24 cellular contexts compared by ENCODE assay signal in genomic region chr6:28107506-28107905, GRCh38. TPM values are rescaled to one million over a fixed set of nuclear protein-coding genes. Genes with fewer than 3 reads are reported as not detected.
DNase-seq lines count a peak whose midpoint lies in the region; ATAC-seq and TF ChIP-seq lines count a peak whose summit lies in the region.
"Had no signal": no experiment of that assay in that cellular context is flagged by ENCODE, and none has a peak within 500 bp of the region (broad histone marks: within the 10 kb centered on the region; RNA-seq: fewer than 3 reads in every experiment).

No MANE protein-coding gene starts in this region.

- H3K4me2 ChIP-seq in neural progenitor cell, result peak overlapping the region; percentile 43
- H3K4me2 ChIP-seq: KMS-11 had no signal

- peaks cover 22% of the 10 kb centered on the region for H3F3A ChIP-seq in neural progenitor cell (ENCODE audit: low read depth)

- peak in 24 of 42 donors; percentile 7 to 57 (median 32) for DNase-seq in head of caudate nucleus
- DNase-seq in neural progenitor cell (ENCODE audit: low spot score), result peak; percentile 40
- no peak for DNase-seq in AG08395 (ENCODE audit: low spot score)
- DNase-seq in OCI-M1 (lab: John Stamatoyannopoulos, UW), result no peak
- DNase-seq: AML-193; Caco-2; CD8-positive, alpha-beta T cell; MM.1S; NCI-H1048; NCI-H1417 treated with DMSO at 0.1 percent for 48 hours; NCI-H1694 treated with DMSO at 0.1 percent for 48 hours; NCI-H2081; NCI-H2227 treated with DMSO at 0.1 percent for 48 hours; NCI-H526 treated with DMSO at 0.1 percent for 48 hours; Right ventricle myocardium superior; RPMI8226 had no signal

- no peaks in the 10 kb centered on the region for H4K20me1 ChIP-seq in neural progenitor cell (ENCODE audit: low read depth)

- no peak overlapping the region for H2AFZ ChIP-seq in neural progenitor cell (replicated peaks)

- TF ChIP-seq CTCF in neural progenitor cell (IDR thresholded peaks at IDR 0.05), result no peak

- H3K27me3 ChIP-seq in neural progenitor cell, result peaks cover 6% of the 10 kb centered on the region
- H3K27me3 ChIP-seq: SJSA1 had no signal

- no peaks in the 10 kb centered on the region for H3K9me3 ChIP-seq in neural progenitor cell (ENCODE audit: low read depth)
- H3K9me3 ChIP-seq: Caco-2, SJSA1 had no signal

- no peak overlapping the region for H3K9ac ChIP-seq in neural progenitor cell
- H3K9ac ChIP-seq: KMS-11 had no signal

- no peak overlapping the region for H3K27ac Mint-ChIP-seq in neural progenitor cell
- H3K27ac Mint-ChIP-seq: CD8-positive, alpha-beta T cell; IgD-negative memory B cell had no signal

- peaks cover 8% of the 10 kb centered on the region for H3K4me1 Mint-ChIP-seq in neural progenitor cell

- no peaks in the 10 kb centered on the region for H3K79me2 ChIP-seq in neural progenitor cell (ENCODE audit: low read depth)

- H3K4me3 Mint-ChIP-seq in neural progenitor cell, result no peak overlapping the region
- H3K4me3 Mint-ChIP-seq: CD8-positive, alpha-beta T cell had no signal

- peaks cover 12% of the 10 kb centered on the region for H3K4me1 ChIP-seq in neural progenitor cell
- H3K4me1 ChIP-seq: Caco-2 had no signal

- ATAC-seq in SK-N-SH treated with all-trans-retinoic acid at 6 μM for 48 hours, result no peak
- ATAC-seq: CD8-positive, alpha-beta T cell; HCT116 had no signal

- H3K27ac ChIP-seq in angular gyrus (ENCODE audit: low read depth, low read length) (peak overlapping the region; percentile 78), neural progenitor cell (peak overlapping the region; percentile 74), temporal lobe (ENCODE audit: low read depth, low read length) (peak overlapping the region; percentile 93)
- H3K27ac ChIP-seq: C4-2B, KMS-11, SJSA1 had no signal

- H3K9me3 Mint-ChIP-seq in neural progenitor cell, result no peaks in the 10 kb centered on the region

- no peaks in the 10 kb centered on the region for H3K36me3 ChIP-seq in neural progenitor cell
- H3K36me3 ChIP-seq: SJSA1 had no signal

- intact Hi-C loops in head of caudate nucleus (cut with DNase I), result no loop called here

- peaks cover 7% of the 10 kb centered on the region for H3K27me3 Mint-ChIP-seq in neural progenitor cell (ENCODE audit: insufficient read depth, low read depth)
- H3K27me3 Mint-ChIP-seq: IgD-negative memory B cell had no signal

- no peak overlapping the region for H3K4me3 ChIP-seq in neural progenitor cell
- H3K4me3 ChIP-seq: SJSA1 had no signal

- H3K36me3 Mint-ChIP-seq in neural progenitor cell, result no peaks in the 10 kb centered on the region
- H3K36me3 Mint-ChIP-seq: IgD-negative memory B cell had no signal

TF ChIP-seq in SK-N-SH treated with all-trans-retinoic acid at 6 μM for 48 hours, 23 proteins besides CTCF, POLR2A, EP300 and RAD21:
- TF ChIP-seq ZC3H10 (CRISPR knock-in tag; IDR thresholded peaks at IDR 0.05) (no peak), PPARA (CRISPR knock-in tag; IDR thresholded peaks at IDR 0.05; ENCODE audit: borderline replicate concordance) (no peak), CSDC2 (CRISPR knock-in tag; IDR thresholded peaks at IDR 0.05) (no peak), ESRRG (CRISPR knock-in tag; IDR thresholded peaks at IDR 0.05) (no peak)

RNA-seq across cellular contexts. Expression of gene ZSCAN16, which starts 16.9 kb away (rescaled TPM):
- total RNA-seq in neural progenitor cell (ENCODE audit: low replicate concordance) (8.4 and 17.7 TPM in 2 replicates), temporal lobe (6.9 TPM)

RNA-seq across cellular contexts. Expression of gene ZNF165, which starts 27.1 kb away (rescaled TPM):
- total RNA-seq in neural progenitor cell (ENCODE audit: low replicate concordance) (1.9 and 2.1 TPM in 2 replicates), temporal lobe (0.49 TPM)

RNA-seq across cellular contexts. Expression of gene ZKSCAN8, which starts 34.2 kb away (rescaled TPM):
- 42.7 and 43.1 TPM in 2 replicates for total RNA-seq in neural progenitor cell (ENCODE audit: low replicate concordance)
- 22.9 TPM for total RNA-seq in temporal lobe

Comparison
In these comparisons a context has a peak if more than half of its experiments do, and no peak if none do; other contexts are left out.
1. DNase-seq: peak in head of caudate nucleus (24 of 42) and neural progenitor cell (single experiment); none in AG08395 (single experiment) and OCI-M1 (single experiment).
2. Peak in every context shown above with its lines, with median percentiles within 50 percentile points of each other: H3K27ac ChIP-seq.